9 cellular contexts compared by ENCODE assay signal in genomic region chr7:112866424-112866823, GRCh38.
DNase-seq lines count a peak whose midpoint lies in the region; ATAC-seq and TF ChIP-seq lines count a peak whose summit lies in the region.
"Had no signal": no experiment of that assay in that cellular context is flagged by ENCODE, and none has a peak within 500 bp of the region (broad histone marks: within the 10 kb centered on the region; RNA-seq: fewer than 3 reads in every experiment).

No MANE protein-coding gene starts in this region.

- no peak for TF ChIP-seq CTCF in GM12865 (IDR thresholded peaks at IDR 0.05; ENCODE audit: insufficient read depth, low read depth, low read length, missing control alignments)
- no peak for TF ChIP-seq CTCF in Caco-2 (IDR thresholded peaks at IDR 0.05; ENCODE audit: insufficient read depth in 1 of 2, low read depth in 1 of 2, low read length in 1 of 2, severe bottlenecking in 1 of 2, unreplicated experiment in 1 of 2)

- H3K4me3 Mint-ChIP-seq in T-helper 17 cell (no peak overlapping the region), Caco-2 (ENCODE audit: unreplicated experiment) (no peak overlapping the region)
- H3K4me3 Mint-ChIP-seq: activated T-helper 1 cell treated with anti-CD3 and anti-CD28 coated beads, Interleukin-12 subunit alpha, Interleukin-12 subunit beta, Interleukin-2, Interleukin-4 antibody, amounts not matched to agents 30 ng/mL and 10 ng/mL and 1 ng/mL, durations not matched to agents 14 hours and 24 hours and 36 hours had no signal

- H3K27me3 ChIP-seq in Caco-2 (replicated peaks; ENCODE audit: control insufficient read depth, insufficient read depth, low read length), result no peaks in the 10 kb centered on the region

- peak overlapping the region; percentile 51 for H3K27ac Mint-ChIP-seq in T-helper 17 cell
- no peak overlapping the region for H3K27ac Mint-ChIP-seq in Caco-2 (ENCODE audit: unreplicated experiment)
- H3K27ac Mint-ChIP-seq: activated T-helper 1 cell treated with anti-CD3 and anti-CD28 coated beads, Interleukin-12 subunit alpha, Interleukin-12 subunit beta, Interleukin-2, Interleukin-4 antibody, amounts not matched to agents 30 ng/mL and 10 ng/mL and 1 ng/mL, durations not matched to agents 14 hours and 24 hours and 36 hours had no signal

- ATAC-seq in GM19328 (IDR thresholded peaks at IDR 0.05; ENCODE audit: unreplicated experiment), result peak; percentile 90
- peak; percentile 99 for ATAC-seq in HG02973 (IDR thresholded peaks at IDR 0.05; ENCODE audit: unreplicated experiment)
- ATAC-seq in T-helper 17 cell, result no peak

- DNase-seq in GM12865 (ENCODE audit: low read depth) (peak; percentile 81), T-helper 17 cell (no peak), glomerular visceral epithelial cell (ENCODE audit: extremely low spot score) (no peak), Caco-2 (no peak), NCI-H2196 treated with DMSO at 0.1 percent for 48 hours (lab: John Stamatoyannopoulos, UW; ENCODE audit: unreplicated experiment) (no peak), middle frontal gyrus (ENCODE audit: extremely low spot score, low spot score) (no peak)

- H3K4me1 ChIP-seq in Caco-2, result no peaks in the 10 kb centered on the region

- H3K9me3 ChIP-seq in T-helper 17 cell (ENCODE audit: control insufficient read depth, low read length, poor library complexity, severe bottlenecking) (no peaks in the 10 kb centered on the region), Caco-2 (peaks cover 8% of the 10 kb centered on the region; the same call in 1 of the 2 replicates)

- H3K27me3 Mint-ChIP-seq in T-helper 17 cell, result no peaks in the 10 kb centered on the region
- no peaks in the 10 kb centered on the region for H3K27me3 Mint-ChIP-seq in Caco-2 (ENCODE audit: insufficient read depth, unreplicated experiment)

- no peaks in the 10 kb centered on the region for H3K36me3 ChIP-seq in Caco-2 (ENCODE audit: control insufficient read depth, insufficient read depth, low read length)

- no peak overlapping the region for H3K4me3 ChIP-seq in GM12865 (ENCODE audit: low read depth, low read length)
- H3K4me3 ChIP-seq in Caco-2 (ENCODE audit: low read depth, low read length), result no peak overlapping the region

- H3K4me1 Mint-ChIP-seq in T-helper 17 cell, result peaks cover 23% of the 10 kb centered on the region
- H3K4me1 Mint-ChIP-seq in Caco-2 (ENCODE audit: low read depth, unreplicated experiment), result no peaks in the 10 kb centered on the region

- POLR2A ChIA-PET in Caco-2 (lab: Charles Lee), result no interaction called here

- H3K36me3 Mint-ChIP-seq in T-helper 17 cell (ENCODE audit: low read depth), result peaks cover 2% of the 10 kb centered on the region
- H3K36me3 Mint-ChIP-seq in Caco-2 (ENCODE audit: insufficient read depth, unreplicated experiment), result no peaks in the 10 kb centered on the region

- no TSS peak for BruUV-seq in Caco-2 (replicated peaks; lab: Mats Ljungman, UMichigan)

- no peaks in the 10 kb centered on the region for H3K9me3 Mint-ChIP-seq in Caco-2 (ENCODE audit: unreplicated experiment)
- H3K9me3 Mint-ChIP-seq: activated T-helper 1 cell treated with anti-CD3 and anti-CD28 coated beads, Interleukin-12 subunit alpha, Interleukin-12 subunit beta, Interleukin-2, Interleukin-4 antibody, amounts not matched to agents 30 ng/mL and 10 ng/mL and 1 ng/mL, durations not matched to agents 14 hours and 24 hours and 36 hours had no signal

- intact Hi-C loops in Caco-2 (cut with micrococcal nuclease; ENCODE audit: unreplicated experiment), result no loop called here

- CTCF ChIA-PET in Caco-2 (lab: Charles Lee), result no interaction called here
